In the genomic region with DNA sequence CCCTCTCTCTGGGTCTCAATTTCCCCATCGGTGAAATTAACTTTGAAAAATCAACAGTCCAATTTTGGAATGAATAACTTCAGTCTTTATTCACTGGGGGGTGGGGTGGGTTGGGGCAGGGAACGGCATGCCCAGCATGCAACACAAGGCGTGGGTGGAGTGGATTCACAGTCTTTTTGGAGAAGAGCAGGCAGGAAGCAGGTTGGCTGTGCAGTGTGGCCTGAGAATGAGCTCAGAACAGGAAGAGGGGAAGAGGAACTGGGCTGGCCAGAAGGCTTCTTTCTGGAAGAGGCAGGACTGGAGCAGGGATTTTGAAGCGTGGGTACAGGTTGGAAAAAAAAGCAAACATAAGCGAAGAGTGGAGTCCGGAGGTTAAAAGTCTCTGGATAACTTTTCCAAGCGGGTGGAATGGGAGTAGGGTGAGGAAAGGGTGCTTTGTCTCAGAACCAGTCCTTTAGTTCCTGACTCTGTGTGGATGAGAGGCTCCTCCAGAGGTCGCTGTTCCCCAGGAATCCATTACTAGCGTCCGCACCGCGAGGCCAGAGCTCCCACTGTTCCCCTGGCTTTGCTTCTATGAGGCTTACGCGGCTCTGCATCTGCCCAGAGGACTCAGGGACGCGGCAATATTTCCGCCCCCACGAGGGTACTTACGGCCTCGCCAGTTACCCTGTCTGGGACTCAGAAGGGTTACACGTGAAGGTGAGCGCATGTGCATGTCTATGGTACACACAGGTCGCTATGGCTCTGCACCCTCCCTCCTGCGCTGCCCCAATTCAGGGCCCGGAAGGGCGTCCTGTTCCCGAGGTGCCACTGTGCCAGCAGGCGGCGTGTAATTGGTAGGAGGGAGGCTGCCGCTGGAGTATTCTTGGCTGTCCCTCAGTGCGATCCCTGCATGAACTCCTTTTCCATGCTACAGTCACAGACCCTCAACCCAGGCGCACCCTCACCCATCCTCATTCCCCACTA, we compare ENCODE assay signal across 1 cellular context.
TF ChIP-seq lines count a peak whose summit lies in the region.

No MANE protein-coding gene starts in this region.

TF ChIP-seq in GM12878, 131 proteins besides CTCF, POLR2A, EP300 and RAD21:
- TF ChIP-seq, protein P1, sequence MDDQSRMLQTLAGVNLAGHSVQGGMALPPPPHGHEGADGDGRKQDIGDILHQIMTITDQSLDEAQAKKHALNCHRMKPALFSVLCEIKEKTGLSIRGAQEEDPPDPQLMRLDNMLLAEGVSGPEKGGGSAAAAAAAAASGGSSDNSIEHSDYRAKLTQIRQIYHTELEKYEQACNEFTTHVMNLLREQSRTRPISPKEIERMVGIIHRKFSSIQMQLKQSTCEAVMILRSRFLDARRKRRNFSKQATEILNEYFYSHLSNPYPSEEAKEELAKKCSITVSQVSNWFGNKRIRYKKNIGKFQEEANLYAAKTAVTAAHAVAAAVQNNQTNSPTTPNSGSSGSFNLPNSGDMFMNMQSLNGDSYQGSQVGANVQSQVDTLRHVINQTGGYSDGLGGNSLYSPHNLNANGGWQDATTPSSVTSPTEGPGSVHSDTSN (IDR thresholded peaks at IDR 0.05; ENCODE audit: insufficient replicate concordance, low read depth, low read length): no peak
- TF ChIP-seq CREM (IDR thresholded peaks at IDR 0.05; ENCODE audit: low read depth) (no peak), PAX8 (IDR thresholded peaks at IDR 0.05) (no peak), IRF4 (IDR thresholded peaks at IDR 0.05; ENCODE audit: low read depth, low read length) (0 out of 2 replicates have a peak, but pooled peaks have one; percentile 16), CHD2 (IDR thresholded peaks at IDR 0.05; ENCODE audit: borderline replicate concordance, low read depth, low read length) (0 out of 2 replicates have a peak, but pooled peaks have one; percentile 10), SMC3 (IDR thresholded peaks at IDR 0.05; ENCODE audit: borderline replicate concordance, low read length) (peak; percentile 35; the same call in 1 of the 2 replicates), YY1 (IDR thresholded peaks at IDR 0.05; ENCODE audit: low read depth, low read length) (peak; percentile 81), SMARCA5 (IDR thresholded peaks at IDR 0.05) (0 out of 2 replicates have a peak, but pooled peaks have one; percentile 46), NBN (IDR thresholded peaks at IDR 0.05) (peak; percentile 50; the same call in 1 of the 2 replicates), RFX5 (IDR thresholded peaks at IDR 0.05; ENCODE audit: low read depth, low read length) (0 out of 2 replicates have a peak, but pooled peaks have one; percentile 6), IKZF1 (conservative IDR thresholded peaks at IDR 0.05) (peak; percentile 68; the same call in 1 of the 2 replicates), HDGF (IDR thresholded peaks at IDR 0.05) (no peak), EED (IDR thresholded peaks at IDR 0.05; ENCODE audit: low read depth) (0 out of 2 replicates have a peak, but pooled peaks have one; percentile 42), IKZF2 (IDR thresholded peaks at IDR 0.05) (peak; percentile 72 to 74; a peak in 3 of 4 replicates), HDAC6 (IDR thresholded peaks at IDR 0.05; ENCODE audit: unreplicated experiment) (no peak), EGR1 (IDR thresholded peaks at IDR 0.05; ENCODE audit: borderline replicate concordance in 1 of 2, low read depth in 2 of 2, low read length in 2 of 2) (peak in 1 of 2 experiments; percentile 65; a peak in 1 of 3 replicates), SPI1 (IDR thresholded peaks at IDR 0.05; ENCODE audit: borderline replicate concordance, insufficient read depth, low read depth, low read length) (peak; percentile 58; the same call in 1 of the 2 replicates), ATF7 (IDR thresholded peaks at IDR 0.05; ENCODE audit: low read depth) (0 out of 2 replicates have a peak, but pooled peaks have one; percentile 24), MEF2A (IDR thresholded peaks at IDR 0.05; ENCODE audit: insufficient read depth, low read depth, low read length) (no peak)
- TF ChIP-seq, protein P2, sequence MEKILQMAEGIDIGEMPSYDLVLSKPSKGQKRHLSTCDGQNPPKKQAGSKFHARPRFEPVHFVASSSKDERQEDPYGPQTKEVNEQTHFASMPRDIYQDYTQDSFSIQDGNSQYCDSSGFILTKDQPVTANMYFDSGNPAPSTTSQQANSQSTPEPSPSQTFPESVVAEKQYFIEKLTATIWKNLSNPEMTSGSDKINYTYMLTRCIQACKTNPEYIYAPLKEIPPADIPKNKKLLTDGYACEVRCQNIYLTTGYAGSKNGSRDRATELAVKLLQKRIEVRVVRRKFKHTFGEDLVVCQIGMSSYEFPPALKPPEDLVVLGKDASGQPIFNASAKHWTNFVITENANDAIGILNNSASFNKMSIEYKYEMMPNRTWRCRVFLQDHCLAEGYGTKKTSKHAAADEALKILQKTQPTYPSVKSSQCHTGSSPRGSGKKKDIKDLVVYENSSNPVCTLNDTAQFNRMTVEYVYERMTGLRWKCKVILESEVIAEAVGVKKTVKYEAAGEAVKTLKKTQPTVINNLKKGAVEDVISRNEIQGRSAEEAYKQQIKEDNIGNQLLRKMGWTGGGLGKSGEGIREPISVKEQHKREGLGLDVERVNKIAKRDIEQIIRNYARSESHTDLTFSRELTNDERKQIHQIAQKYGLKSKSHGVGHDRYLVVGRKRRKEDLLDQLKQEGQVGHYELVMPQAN (conservative IDR thresholded peaks at IDR 0.05): 0 out of 2 replicates have a peak, but pooled peaks have one; percentile 33
- TF ChIP-seq, protein P3, sequence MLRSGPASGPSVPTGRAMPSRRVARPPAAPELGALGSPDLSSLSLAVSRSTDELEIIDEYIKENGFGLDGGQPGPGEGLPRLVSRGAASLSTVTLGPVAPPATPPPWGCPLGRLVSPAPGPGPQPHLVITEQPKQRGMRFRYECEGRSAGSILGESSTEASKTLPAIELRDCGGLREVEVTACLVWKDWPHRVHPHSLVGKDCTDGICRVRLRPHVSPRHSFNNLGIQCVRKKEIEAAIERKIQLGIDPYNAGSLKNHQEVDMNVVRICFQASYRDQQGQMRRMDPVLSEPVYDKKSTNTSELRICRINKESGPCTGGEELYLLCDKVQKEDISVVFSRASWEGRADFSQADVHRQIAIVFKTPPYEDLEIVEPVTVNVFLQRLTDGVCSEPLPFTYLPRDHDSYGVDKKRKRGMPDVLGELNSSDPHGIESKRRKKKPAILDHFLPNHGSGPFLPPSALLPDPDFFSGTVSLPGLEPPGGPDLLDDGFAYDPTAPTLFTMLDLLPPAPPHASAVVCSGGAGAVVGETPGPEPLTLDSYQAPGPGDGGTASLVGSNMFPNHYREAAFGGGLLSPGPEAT (IDR thresholded peaks at IDR 0.05; ENCODE audit: low read depth): 0 out of 2 replicates have a peak, but pooled peaks have one; percentile 19
